19 cellular contexts compared by ENCODE assay signal in genomic region chr1:158060001-158060400, GRCh38.
DNase-seq lines count a peak whose midpoint lies in the region; ATAC-seq and TF ChIP-seq lines count a peak whose summit lies in the region.
"Had no signal": no experiment of that assay in that cellular context is flagged by ENCODE, and none has a peak within 500 bp of the region (broad histone marks: within the 10 kb centered on the region; RNA-seq: fewer than 3 reads in every experiment).

No MANE protein-coding gene starts in this region.

- H3K9me3 Mint-ChIP-seq in endothelial cell (ENCODE audit: unreplicated experiment) (no peaks in the 10 kb centered on the region), nephron (no peaks in the 10 kb centered on the region)
- H3K9me3 Mint-ChIP-seq: CD14-positive monocyte; natural killer cell; stimulated activated naive B cell treated with anti-CD40 and anti-IgM and Interleukin-4, amounts not matched to agents 10 μg/mL and 1 μg/mL and 100 μg/mL, for 72 hours had no signal

- H3K36me3 Mint-ChIP-seq in endothelial cell (ENCODE audit: low read depth, unreplicated experiment) (peaks cover 19% of the 10 kb centered on the region), nephron (ENCODE audit: low read depth) (peaks cover 23% of the 10 kb centered on the region)
- H3K36me3 Mint-ChIP-seq: activated naive CD8-positive, alpha-beta T cell; CD14-positive monocyte; natural killer cell; stimulated activated naive B cell treated with anti-CD40 and anti-IgM and Interleukin-4, amounts not matched to agents 10 μg/mL and 1 μg/mL and 100 μg/mL, for 72 hours had no signal

- no peak for TF ChIP-seq CTCF in endothelial cell (IDR thresholded peaks at IDR 0.05; ENCODE audit: unreplicated experiment)
- no peak for TF ChIP-seq CTCF in nephron (IDR thresholded peaks at IDR 0.05; ENCODE audit: unreplicated experiment in 3 of 3)

- peaks cover 77% of the 10 kb centered on the region for H3K4me1 Mint-ChIP-seq in endothelial cell (ENCODE audit: unreplicated experiment)
- H3K4me1 Mint-ChIP-seq in nephron: peaks cover 64% of the 10 kb centered on the region
- H3K4me1 Mint-ChIP-seq: natural killer cell had no signal

- DNase-seq in DMS 273 treated with DMSO at 0.1 percent for 48 hours (lab: John Stamatoyannopoulos, UW) (peak; percentile 58), NCI-H82 (lab: John Stamatoyannopoulos, UW) (peak; percentile 99), endothelial cell (ENCODE audit: low spot score) (peak; percentile 44), AG08395 (ENCODE audit: low spot score) (no peak), SKM-1 (lab: John Stamatoyannopoulos, UW; ENCODE audit: unreplicated experiment) (no peak)
- no peak for DNase-seq in activated CD4-positive, CD25-positive, alpha-beta regulatory T cell (lab: John Stamatoyannopoulos, UW)
- DNase-seq: colonic mucosa; DMS153; GOT3; heart left ventricle; natural killer cell; NCI-H2081 treated with DMSO at 0.1 percent for 48 hours; stimulated activated CD4-positive, alpha-beta T cell treated with anti-CD3 and anti-CD28 coated beads, Interleukin-1b, Interleukin-23, amount 100 ng/mL, for 48 hours; stimulated activated naive B cell treated with anti-CD40 and anti-IgM and Interleukin-4, amounts not matched to agents 10 μg/mL and 1 μg/mL and 100 μg/mL, for 72 hours; T1000 had no signal

- H3K27ac Mint-ChIP-seq in endothelial cell (ENCODE audit: unreplicated experiment): peak overlapping the region; percentile 86
- H3K27ac Mint-ChIP-seq in nephron: peak overlapping the region; percentile 9 to 85 (median 83)
- H3K27ac Mint-ChIP-seq: activated naive CD8-positive, alpha-beta T cell; natural killer cell; stimulated activated naive B cell treated with anti-CD40 and anti-IgM and Interleukin-4, amounts not matched to agents 10 μg/mL and 1 μg/mL and 100 μg/mL, for 72 hours had no signal

- H3K27me3 Mint-ChIP-seq in endothelial cell (ENCODE audit: unreplicated experiment) (peaks cover 13% of the 10 kb centered on the region), nephron (ENCODE audit: low read depth) (peaks cover 7% of the 10 kb centered on the region)
- H3K27me3 Mint-ChIP-seq: activated naive CD8-positive, alpha-beta T cell had no signal

- no peak for ATAC-seq in HG03108 (IDR thresholded peaks at IDR 0.05; ENCODE audit: unreplicated experiment)
- ATAC-seq: heart left ventricle; natural killer cell; stimulated activated naive B cell treated with anti-CD40 and anti-IgM and Interleukin-4, amounts not matched to agents 10 μg/mL and 1 μg/mL and 100 μg/mL, for 72 hours had no signal

- H3K4me3 Mint-ChIP-seq in endothelial cell (ENCODE audit: unreplicated experiment) (peak overlapping the region; percentile 60), nephron (peak overlapping the region in 2 of 3 experiments; percentile 15 to 24)
- H3K4me3 Mint-ChIP-seq: activated naive CD8-positive, alpha-beta T cell; CD14-positive monocyte; natural killer cell; stimulated activated naive B cell treated with anti-CD40 and anti-IgM and Interleukin-4, amounts not matched to agents 10 μg/mL and 1 μg/mL and 100 μg/mL, for 72 hours had no signal

Comparison
In these comparisons a context has a peak if more than half of its experiments do, and no peak if none do; other contexts are left out.
1. DNase-seq: peak in DMS 273 treated with DMSO at 0.1 percent for 48 hours (single experiment), NCI-H82 (single experiment) and endothelial cell (single experiment); none in activated CD4-positive, CD25-positive, alpha-beta regulatory T cell (0 of 4), AG08395 (single experiment) and SKM-1 (single experiment).